In the genomic region with DNA sequence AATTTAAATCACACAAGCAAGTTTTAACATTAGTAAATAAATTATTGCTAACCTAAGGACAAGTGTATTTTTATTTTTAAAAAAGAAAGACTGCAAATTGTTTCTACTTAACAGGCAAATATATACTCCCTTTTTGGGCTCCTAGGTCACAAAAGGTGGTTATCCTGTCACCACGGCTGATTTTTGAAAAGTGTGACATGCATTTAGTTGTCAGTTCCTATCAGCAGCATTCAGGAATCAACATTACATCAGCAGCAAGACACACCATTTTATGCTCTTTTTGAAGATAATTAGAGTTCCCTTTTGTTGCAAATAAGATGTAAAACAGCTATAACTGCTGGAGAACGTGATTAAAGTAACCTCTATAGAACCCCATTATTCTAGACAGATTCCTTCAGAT, we compare ENCODE assay signal across 25 cellular contexts.
"Had no signal": no experiment of that assay in that cellular context is flagged by ENCODE, and none has a peak within 500 bp of the region (broad histone marks: within the 10 kb centered on the region; RNA-seq: fewer than 3 reads in every experiment).

No MANE protein-coding gene starts in this region.

- H3K27ac ChIP-seq: colonic mucosa, coronary artery, dorsolateral prefrontal cortex, epithelial cell of prostate, esophagus muscularis mucosa, esophagus squamous epithelium, foreskin keratinocyte, gastrocnemius medialis, gastroesophageal sphincter, heart left ventricle, heart right ventricle had no signal

- H3K4me3 ChIP-seq: colonic mucosa, coronary artery, dorsolateral prefrontal cortex, esophagus muscularis mucosa, esophagus squamous epithelium, gastrocnemius medialis, gastroesophageal sphincter, heart left ventricle, heart right ventricle had no signal

- H3K9me3 ChIP-seq: colonic mucosa, gastrocnemius medialis had no signal

- H3K4me3 Mint-ChIP-seq: dendritic cell treated with granulocyte-macrophage colony-stimulating factor and Interleukin-4, amounts not matched to agents 40 ng/mL and 50 ng/mL, for 4 days; effector memory CD8-positive, alpha-beta T cell; endodermal cell had no signal

- H3K27me3 Mint-ChIP-seq: dendritic cell treated with granulocyte-macrophage colony-stimulating factor and Interleukin-4, amounts not matched to agents 40 ng/mL and 50 ng/mL, for 4 days; effector memory CD8-positive, alpha-beta T cell had no signal

- DNase-seq: colonic mucosa; cortex of kidney; dermis blood vessel endothelial cell; dorsolateral prefrontal cortex; effector CD4-positive, alpha-beta T cell; effector CD8-positive, alpha-beta T cell; effector memory CD4-positive, alpha-beta T cell; effector memory CD8-positive, alpha-beta T cell; endodermal cell; erythroblast; esophagus squamous epithelium; foreskin fibroblast; foreskin keratinocyte; foreskin melanocyte; gastrocnemius medialis; glutamatergic neuron; head of caudate nucleus; heart left ventricle; heart right ventricle had no signal

- ATAC-seq: effector memory CD8-positive, alpha-beta T cell; esophagus mucosa; foreskin keratinocyte; gastrocnemius medialis; gastroesophageal sphincter; heart left ventricle; heart right ventricle had no signal

- H3K36me3 ChIP-seq: colonic mucosa, esophagus muscularis mucosa, esophagus squamous epithelium, gastrocnemius medialis, gastroesophageal sphincter, heart left ventricle, heart right ventricle had no signal

- H3K27me3 ChIP-seq: colonic mucosa, esophagus muscularis mucosa, esophagus squamous epithelium, foreskin keratinocyte, gastrocnemius medialis, gastroesophageal sphincter, heart left ventricle, heart right ventricle had no signal

- H3K27ac Mint-ChIP-seq: dendritic cell treated with granulocyte-macrophage colony-stimulating factor and Interleukin-4, amounts not matched to agents 40 ng/mL and 50 ng/mL, for 4 days; effector memory CD8-positive, alpha-beta T cell; endodermal cell had no signal
